ENCODE assay signal across 19 cellular contexts in genomic region chr2:112095654-112096053, GRCh38. TPM values are rescaled to one million over a fixed set of nuclear protein-coding genes. Genes with fewer than 3 reads are reported as not detected.
DNase-seq lines count a peak whose midpoint lies in the region; ATAC-seq, FAIRE-seq and TF ChIP-seq lines count a peak whose summit lies in the region.
"Had no signal": no experiment of that assay in that cellular context is flagged by ENCODE, and none has a peak within 500 bp of the region (broad histone marks: within the 10 kb centered on the region; RNA-seq: fewer than 3 reads in every experiment).

No MANE protein-coding gene starts in this region.

- H2AFZ ChIP-seq in astrocyte (ENCODE audit: low read depth, low read length) (no peak overlapping the region), mesenchymal stem cell (ENCODE audit: low read depth, low read length) (no peak overlapping the region), smooth muscle cell (ENCODE audit: low read depth) (no peak overlapping the region)

- DNase-seq in Caco-2 (no peak), astrocyte (ENCODE audit: low read depth) (no peak), mesenchymal stem cell (peak; percentile 43), smooth muscle cell (lab: John Stamatoyannopoulos, UW; ENCODE audit: unreplicated experiment) (no peak), GM19238 (ENCODE audit: insufficient read length, low spot score) (no peak), H54 (ENCODE audit: insufficient read length, low spot score) (no peak)
- no peak for DNase-seq in activated CD8-positive, alpha-beta memory T cell treated with anti-CD3 and anti-CD28 coated beads for 24 hours
- DNase-seq: DMS 273 treated with DMSO at 0.1 percent for 48 hours, Karpas-422, NCI-H1436, NCI-H2029, NCI-H345, NCI-H524 treated with DMSO at 0.1 percent for 48 hours, SHP77 had no signal

- no peak overlapping the region for H3K14ac ChIP-seq in mesenchymal stem cell (ENCODE audit: low read length in 2 of 2)

- H3K9ac ChIP-seq in astrocyte (ENCODE audit: low read length) (no peak overlapping the region), mesenchymal stem cell (ENCODE audit: low read length) (peak overlapping the region; percentile 45), smooth muscle cell (ENCODE audit: low read depth) (peak overlapping the region; percentile 52)

- H3K79me1 ChIP-seq in mesenchymal stem cell (replicated peaks; ENCODE audit: low read length, poor library complexity, severe bottlenecking): peaks cover 7% of the 10 kb centered on the region

- H3K36me3 Mint-ChIP-seq in Caco-2 (ENCODE audit: insufficient read depth, unreplicated experiment) (peaks cover 42% of the 10 kb centered on the region), astrocyte (ENCODE audit: low read depth, unreplicated experiment) (peaks cover 7% of the 10 kb centered on the region)

- TF ChIP-seq CTCF in Caco-2 (IDR thresholded peaks at IDR 0.05; ENCODE audit: insufficient read depth in 1 of 2, low read depth in 1 of 2, low read length in 1 of 2, severe bottlenecking in 1 of 2, unreplicated experiment in 1 of 2) (no peak), astrocyte (IDR thresholded peaks at IDR 0.05; ENCODE audit: insufficient read depth, low read depth, low read length) (no peak), smooth muscle cell (IDR thresholded peaks at IDR 0.05; ENCODE audit: borderline replicate concordance, insufficient read depth, poor library complexity, severe bottlenecking) (no peak)

- no peak overlapping the region for H2AK5ac ChIP-seq in mesenchymal stem cell (ENCODE audit: low read length, severe bottlenecking)

- H2BK5ac ChIP-seq in mesenchymal stem cell (ENCODE audit: low read depth, low read length, poor library complexity, severe bottlenecking): no peak overlapping the region

- peaks cover 1% of the 10 kb centered on the region; the same call in 1 of the 2 replicates for H3K36me3 ChIP-seq in Caco-2 (ENCODE audit: control insufficient read depth, insufficient read depth, low read length)
- H3K36me3 ChIP-seq in astrocyte (ENCODE audit: insufficient read depth, low read length): peaks cover 32% of the 10 kb centered on the region
- H3K36me3 ChIP-seq in mesenchymal stem cell (ENCODE audit: control insufficient read depth in 1 of 2, insufficient read depth in 2 of 2, low read depth in 1 of 2, low read length in 2 of 2): peaks cover 8 to 64% of the 10 kb centered on the region in 2 experiments
- H3K36me3 ChIP-seq in smooth muscle cell (ENCODE audit: low read depth): peaks cover 30% of the 10 kb centered on the region

- H3K4me1 ChIP-seq in Caco-2 (no peaks in the 10 kb centered on the region), astrocyte (ENCODE audit: insufficient read depth, low read length) (peaks cover 16% of the 10 kb centered on the region), mesenchymal stem cell (ENCODE audit: control insufficient read depth, insufficient read depth, low read depth, low read length) (peaks cover 4% of the 10 kb centered on the region), smooth muscle cell (ENCODE audit: low read depth) (peaks cover 4% of the 10 kb centered on the region)

- H3K79me2 ChIP-seq in astrocyte (ENCODE audit: insufficient read depth, low read length) (no peaks in the 10 kb centered on the region), smooth muscle cell (ENCODE audit: low read depth) (peaks cover 16% of the 10 kb centered on the region)

- no peak overlapping the region for H2BK15ac ChIP-seq in mesenchymal stem cell (ENCODE audit: low read depth, poor library complexity, severe bottlenecking)

- no peak overlapping the region for H2BK120ac ChIP-seq in mesenchymal stem cell (ENCODE audit: low read depth, low read length)

- H4K91ac ChIP-seq in mesenchymal stem cell (ENCODE audit: low read length): no peak overlapping the region

- FAIRE-seq in astrocyte (lab: Jason Lieb, UNC) (no peak), H54 (lab: Jason Lieb, UNC) (no peak)
- FAIRE-seq: H1 had no signal

- H4K8ac ChIP-seq in mesenchymal stem cell (ENCODE audit: low read length): no peak overlapping the region

- CTCF ChIA-PET in Caco-2 (lab: Charles Lee): no interaction called here

- H3K27ac Mint-ChIP-seq in Caco-2 (ENCODE audit: unreplicated experiment): peak overlapping the region; percentile 46
- H3K27ac Mint-ChIP-seq in astrocyte (ENCODE audit: unreplicated experiment): peak overlapping the region; percentile 91

- BruUV-seq in Caco-2 (replicated peaks; lab: Mats Ljungman, UMichigan): no TSS peak

- H3K4me2 ChIP-seq in astrocyte (ENCODE audit: low read length): no peak overlapping the region
- no peak overlapping the region for H3K4me2 ChIP-seq in mesenchymal stem cell (ENCODE audit: low read length, poor library complexity, severe bottlenecking)
- H3K4me2 ChIP-seq in smooth muscle cell: peak overlapping the region; percentile 29

- H3K4me3 ChIP-seq in Caco-2 (ENCODE audit: low read depth, low read length): no peak overlapping the region
- no peak overlapping the region for H3K4me3 ChIP-seq in astrocyte (ENCODE audit: insufficient read depth, low read depth, low read length)
- peak overlapping the region in 1 of 2 experiments; percentile 16 for H3K4me3 ChIP-seq in mesenchymal stem cell (ENCODE audit: insufficient read depth in 1 of 2, low read depth in 1 of 2, low read length in 2 of 2)
- no peak overlapping the region for H3K4me3 ChIP-seq in smooth muscle cell

- no peaks in the 10 kb centered on the region for H3K9me3 Mint-ChIP-seq in Caco-2 (ENCODE audit: unreplicated experiment)
- H3K9me3 Mint-ChIP-seq in astrocyte (ENCODE audit: unreplicated experiment): no peaks in the 10 kb centered on the region
- H3K9me3 Mint-ChIP-seq: IgD-negative memory B cell had no signal

- no peak overlapping the region for H2BK12ac ChIP-seq in mesenchymal stem cell (ENCODE audit: low read length in 2 of 2)

- H3K4ac ChIP-seq in mesenchymal stem cell (ENCODE audit: low read depth in 1 of 2, low read length in 2 of 2): no peak overlapping the region

- H3F3A ChIP-seq in smooth muscle cell (ENCODE audit: low read depth): peaks cover 5% of the 10 kb centered on the region

- no peak overlapping the region for H3K23ac ChIP-seq in mesenchymal stem cell (ENCODE audit: low read length in 2 of 2)

- 97% methylated on average over 1 of the region's 1 CpG for WGBS in mesenchymal stem cell
- WGBS in smooth muscle cell (ENCODE audit: low lambda C conversion rate): 88% methylated on average over 1 of the region's 1 CpG

- no peak for ATAC-seq in GM18909 (IDR thresholded peaks at IDR 0.05; ENCODE audit: poor library complexity, unreplicated experiment)
- ATAC-seq: SK-N-SH treated with all-trans-retinoic acid at 6 μM for 48 hours had no signal

- TF ChIP-seq POLR2A in H54 (IDR thresholded peaks at IDR 0.05; ENCODE audit: low read depth, low read length): no peak

- H3K4me1 Mint-ChIP-seq in Caco-2 (ENCODE audit: low read depth, unreplicated experiment) (peaks cover 7% of the 10 kb centered on the region), astrocyte (ENCODE audit: low read depth, unreplicated experiment) (peaks cover 35% of the 10 kb centered on the region)

- peaks cover 3% of the 10 kb centered on the region for H4K20me1 ChIP-seq in astrocyte (ENCODE audit: insufficient read depth, low read length)
- peaks cover 37% of the 10 kb centered on the region for H4K20me1 ChIP-seq in smooth muscle cell (ENCODE audit: low read depth)

- H3K27me3 Mint-ChIP-seq in Caco-2 (ENCODE audit: insufficient read depth, unreplicated experiment) (no peaks in the 10 kb centered on the region), astrocyte (ENCODE audit: low read depth, unreplicated experiment) (no peaks in the 10 kb centered on the region)
- H3K27me3 Mint-ChIP-seq: IgD-negative memory B cell had no signal

- H3K27ac ChIP-seq in astrocyte (ENCODE audit: low read depth, low read length) (no peak overlapping the region), mesenchymal stem cell (ENCODE audit: low read length, poor library complexity, severe bottlenecking) (no peak overlapping the region), smooth muscle cell (ENCODE audit: low read depth) (peak overlapping the region; percentile 75)
- H3K27ac ChIP-seq: HL-60 had no signal

- H3K4me3 Mint-ChIP-seq in Caco-2 (ENCODE audit: unreplicated experiment): no peak overlapping the region
- H3K4me3 Mint-ChIP-seq in astrocyte (ENCODE audit: unreplicated experiment): no peak overlapping the region

- intact Hi-C loops in Caco-2 (cut with micrococcal nuclease; ENCODE audit: unreplicated experiment): no loop called here

- H3K9me3 ChIP-seq in Caco-2: no peaks in the 10 kb centered on the region
- H3K9me3 ChIP-seq in astrocyte (ENCODE audit: insufficient read depth, low read depth, low read length): no peaks in the 10 kb centered on the region
- H3K9me3 ChIP-seq in mesenchymal stem cell (ENCODE audit: control insufficient read depth, low read length): no peaks in the 10 kb centered on the region
- H3K9me3 ChIP-seq in smooth muscle cell (replicated peaks; ENCODE audit: low read depth): no peaks in the 10 kb centered on the region

- H3K27me3 ChIP-seq in Caco-2 (replicated peaks; ENCODE audit: control insufficient read depth, insufficient read depth, low read length) (no peaks in the 10 kb centered on the region), astrocyte (ENCODE audit: insufficient read depth, low read length) (no peaks in the 10 kb centered on the region), mesenchymal stem cell (ENCODE audit: control insufficient read depth in 1 of 2, insufficient read depth in 1 of 2, low read length in 2 of 2) (no peaks in the 10 kb centered on the region), smooth muscle cell (ENCODE audit: low read depth) (no peaks in the 10 kb centered on the region)

- H3K18ac ChIP-seq in mesenchymal stem cell (ENCODE audit: low read depth in 1 of 2, low read length in 2 of 2): no peak overlapping the region

- POLR2A ChIA-PET in Caco-2 (lab: Charles Lee): no interaction called here

RNA-seq across cellular contexts. Expression of gene TMEM87B, which starts 40.6 kb away (rescaled TPM):
- 16.3 and 17.1 TPM in 2 replicates for total RNA-seq in Caco-2 (2022)
- total RNA-seq in astrocyte: 27.2 and 30.2 TPM in 2 replicates
- polyA plus RNA-seq in mesenchymal stem cell (2013, experiment 1 of 2): 30.8 TPM
- polyA plus RNA-seq in mesenchymal stem cell (2013, experiment 2 of 2): 35.7 TPM
- 109 and 117 TPM in 2 replicates for total RNA-seq in smooth muscle cell
- 26.9 and 27.2 TPM in 2 replicates for polyA plus RNA-seq in smooth muscle cell

RNA-seq across cellular contexts. Expression of gene FBLN7, which starts 42.5 kb away (rescaled TPM):
- total RNA-seq in Caco-2 (2022) (0.39 and 0.59 TPM in 2 replicates), astrocyte (not detected in 2 replicates), smooth muscle cell (1.1 and 3.2 TPM in 2 replicates)
- polyA plus RNA-seq in mesenchymal stem cell (2013, experiment 1 of 2): 0.43 TPM
- 0.44 TPM for polyA plus RNA-seq in mesenchymal stem cell (2013, experiment 2 of 2)
- polyA plus RNA-seq in smooth muscle cell: 1.7 and 2.7 TPM in 2 replicates
